ENCODE assay signal across 5 cellular contexts in the genomic region with DNA sequence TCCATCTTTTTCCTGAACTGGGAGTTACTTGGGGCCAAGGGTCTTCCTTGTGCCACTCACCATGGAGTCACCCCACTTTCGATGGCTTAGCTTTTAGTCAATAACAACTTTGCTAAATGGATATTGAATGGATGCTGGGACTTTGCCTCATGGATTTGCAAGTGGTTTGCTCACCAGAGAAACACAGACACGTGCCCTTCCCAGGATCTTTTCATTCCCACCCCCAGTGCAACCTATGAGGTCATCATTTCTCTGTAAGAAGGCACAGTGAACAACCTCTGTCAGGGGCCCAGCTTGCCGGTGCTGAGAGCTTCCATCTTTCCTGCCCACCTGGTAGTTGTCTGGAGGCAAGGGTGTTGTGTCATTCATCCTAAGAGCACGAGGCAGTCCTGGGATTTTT.
"Had no signal": no experiment of that assay in that cellular context is flagged by ENCODE, and none has a peak within 500 bp of the region (broad histone marks: within the 10 kb centered on the region; RNA-seq: fewer than 3 reads in every experiment).

No MANE protein-coding gene starts in this region.

- H3K9me3 ChIP-seq: HAP-1 had no signal

- H3K4me3 ChIP-seq: HAP-1 had no signal

- H3K27ac ChIP-seq: KMS-11 had no signal

- H3K36me3 ChIP-seq: HAP-1 had no signal

- DNase-seq: GOT3, KBM-7 had no signal

- H3K9ac ChIP-seq: KMS-11 had no signal

- ATAC-seq: HCT116 had no signal

- H3K4me2 ChIP-seq: KMS-11 had no signal

- H3K4me1 ChIP-seq: HAP-1 had no signal
